In genomic region chr12:130588696-130589095, GRCh38 we compare ENCODE assay signal across 26 cellular contexts.
"Had no signal": no experiment of that assay in that cellular context is flagged by ENCODE, and none has a peak within 500 bp of the region (broad histone marks: within the 10 kb centered on the region; RNA-seq: fewer than 3 reads in every experiment).

No MANE protein-coding gene starts in this region.

- H3K36me3 ChIP-seq: esophagus muscularis mucosa, gastroesophageal sphincter, heart left ventricle, left lung, neural progenitor cell, prostate gland, sigmoid colon, spleen, tibial nerve, upper lobe of left lung had no signal

- H3K27me3 ChIP-seq: foreskin keratinocyte, hepatocyte, neural progenitor cell, testis, tibial nerve, upper lobe of left lung had no signal

- H3K27ac Mint-ChIP-seq: naive thymus-derived CD4-positive, alpha-beta T cell; nephron; stimulated activated memory B cell treated with anti-CD40 and anti-IgM and Interleukin-4, amounts not matched to agents 10 μg/mL and 1 μg/mL and 100 μg/mL, for 72 hours had no signal

- H3K9me3 ChIP-seq: heart left ventricle, prostate gland, sigmoid colon, testis, upper lobe of left lung had no signal

- DNase-seq: dermis blood vessel endothelial cell; effector memory CD4-positive, alpha-beta T cell; foreskin keratinocyte; heart left ventricle; left cardiac atrium; left lung; mesendoderm; midbrain; naive thymus-derived CD4-positive, alpha-beta T cell; right cardiac atrium; sigmoid colon; spleen; stimulated activated CD4-positive, alpha-beta T cell treated with anti-CD3 and anti-CD28 coated beads, Interleukin-4, amount 100 ng/mL, for 4 hours; stimulated activated naive CD8-positive, alpha-beta T cell treated with anti-CD3 and anti-CD28 coated beads, Interleukin-15, Interleukin-2, amounts not matched to agents 100 U/mL and 50 U/mL, for 24 hours; testis; upper lobe of left lung had no signal

- ATAC-seq: foreskin keratinocyte; gastroesophageal sphincter; heart left ventricle; left cardiac atrium; left lung; naive thymus-derived CD4-positive, alpha-beta T cell; right cardiac atrium; stimulated activated memory B cell treated with anti-CD40 and anti-IgM and Interleukin-4, amounts not matched to agents 10 μg/mL and 1 μg/mL and 100 μg/mL, for 72 hours; stimulated activated naive CD8-positive, alpha-beta T cell treated with anti-CD3 and anti-CD28 coated beads, Interleukin-15, Interleukin-2, amounts not matched to agents 100 U/mL and 50 U/mL, for 24 hours had no signal

- H3K36me3 Mint-ChIP-seq: naive thymus-derived CD4-positive, alpha-beta T cell; stimulated activated memory B cell treated with anti-CD40 and anti-IgM and Interleukin-4, amounts not matched to agents 10 μg/mL and 1 μg/mL and 100 μg/mL, for 72 hours had no signal

- H3K27ac ChIP-seq: coronary artery, esophagus muscularis mucosa, foreskin keratinocyte, gastroesophageal sphincter, heart left ventricle, hepatocyte, left lung, neural progenitor cell, parathyroid adenoma, prostate gland, sigmoid colon, spleen, testis, tibial nerve, upper lobe of left lung had no signal

- H3K4me3 ChIP-seq: coronary artery, esophagus muscularis mucosa, gastroesophageal sphincter, heart left ventricle, hepatocyte, left lung, neural progenitor cell, prostate gland, sigmoid colon, spleen, testis, tibial nerve, upper lobe of left lung had no signal

- H3K4me1 ChIP-seq: esophagus muscularis mucosa, foreskin keratinocyte, gastroesophageal sphincter, heart left ventricle, left lung, neural progenitor cell, parathyroid adenoma, prostate gland, sigmoid colon, spleen, testis, tibial nerve, upper lobe of left lung had no signal
